1 cellular context compared by ENCODE assay signal in the genomic region with DNA sequence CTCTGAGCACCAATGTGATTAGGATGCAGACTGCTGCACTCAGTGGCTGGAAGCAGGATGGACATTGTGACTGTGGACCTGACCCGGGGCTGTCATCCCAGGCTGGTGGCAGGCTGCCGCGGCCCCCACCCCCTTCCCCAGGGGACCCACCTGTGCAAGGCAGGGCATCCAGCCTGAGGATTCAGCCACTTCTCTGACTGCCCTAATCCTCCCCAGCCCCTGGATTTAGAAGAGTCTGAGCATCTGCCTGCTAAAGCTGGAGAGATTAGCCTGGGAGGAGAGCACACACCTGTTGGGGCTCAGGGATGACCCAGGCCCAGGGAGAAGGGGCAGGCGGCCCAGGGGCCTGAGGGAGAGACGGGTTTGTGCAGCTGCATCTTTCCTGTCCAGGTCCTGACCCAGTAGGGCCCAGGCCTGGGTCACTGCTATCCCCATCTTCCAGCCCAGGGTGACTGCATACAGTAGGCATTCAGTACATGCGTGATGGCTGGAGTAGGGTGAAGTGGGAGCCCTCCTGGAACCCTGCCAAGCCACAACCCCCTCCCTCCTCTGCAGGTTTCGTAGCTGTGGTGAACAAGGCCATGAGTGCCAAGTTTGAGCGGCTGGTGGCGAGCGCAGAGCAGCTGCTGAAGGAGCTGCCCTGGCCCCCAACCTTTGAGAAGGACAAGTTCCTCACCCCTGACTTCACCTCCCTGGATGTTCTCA.
A peak's percentile ranks its signal among the peaks of the same experiment; 100 is the strongest.
TF ChIP-seq lines count a peak whose summit lies in the region.

No MANE protein-coding gene starts in this region.

TF ChIP-seq in K562, 482 proteins besides CTCF, POLR2A, EP300 and RAD21:
- TF ChIP-seq NFIC (IDR thresholded peaks at IDR 0.05) (peak; percentile 71), RBFOX2 (IDR thresholded peaks at IDR 0.05; ENCODE audit: low read depth, low read length) (no peak), ZNF717 (CRISPR knock-in tag; IDR thresholded peaks at IDR 0.05) (no peak), KAT8 (IDR thresholded peaks at IDR 0.05; ENCODE audit: low read depth) (no peak)
- TF ChIP-seq, protein P1, sequence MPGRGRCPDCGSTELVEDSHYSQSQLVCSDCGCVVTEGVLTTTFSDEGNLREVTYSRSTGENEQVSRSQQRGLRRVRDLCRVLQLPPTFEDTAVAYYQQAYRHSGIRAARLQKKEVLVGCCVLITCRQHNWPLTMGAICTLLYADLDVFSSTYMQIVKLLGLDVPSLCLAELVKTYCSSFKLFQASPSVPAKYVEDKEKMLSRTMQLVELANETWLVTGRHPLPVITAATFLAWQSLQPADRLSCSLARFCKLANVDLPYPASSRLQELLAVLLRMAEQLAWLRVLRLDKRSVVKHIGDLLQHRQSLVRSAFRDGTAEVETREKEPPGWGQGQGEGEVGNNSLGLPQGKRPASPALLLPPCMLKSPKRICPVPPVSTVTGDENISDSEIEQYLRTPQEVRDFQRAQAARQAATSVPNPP (IDR thresholded peaks at IDR 0.05; ENCODE audit: borderline replicate concordance, insufficient read depth, insufficient read length): no peak
- TF ChIP-seq, protein P2, sequence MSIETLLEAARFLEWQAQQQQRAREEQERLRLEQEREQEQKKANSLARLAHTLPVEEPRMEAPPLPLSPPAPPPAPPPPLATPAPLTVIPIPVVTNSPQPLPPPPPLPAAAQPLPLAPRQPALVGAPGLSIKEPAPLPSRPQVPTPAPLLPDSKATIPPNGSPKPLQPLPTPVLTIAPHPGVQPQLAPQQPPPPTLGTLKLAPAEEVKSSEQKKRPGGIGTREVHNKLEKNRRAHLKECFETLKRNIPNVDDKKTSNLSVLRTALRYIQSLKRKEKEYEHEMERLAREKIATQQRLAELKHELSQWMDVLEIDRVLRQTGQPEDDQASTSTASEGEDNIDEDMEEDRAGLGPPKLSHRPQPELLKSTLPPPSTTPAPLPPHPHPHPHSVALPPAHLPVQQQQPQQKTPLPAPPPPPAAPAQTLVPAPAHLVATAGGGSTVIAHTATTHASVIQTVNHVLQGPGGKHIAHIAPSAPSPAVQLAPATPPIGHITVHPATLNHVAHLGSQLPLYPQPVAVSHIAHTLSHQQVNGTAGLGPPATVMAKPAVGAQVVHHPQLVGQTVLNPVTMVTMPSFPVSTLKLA (conservative IDR thresholded peaks at IDR 0.05): no peak
